8 cellular contexts compared by ENCODE assay signal in genomic region chr9:113410207-113411158, GRCh38.
A peak's percentile ranks its signal among the peaks of the same experiment; 100 is the strongest.
DNase-seq lines count a peak whose midpoint lies in the region; ATAC-seq and TF ChIP-seq lines count a peak whose summit lies in the region.

Gene C9orf43 (plus strand): TSS chr9:113410747. CDS start chr9:113413494, 2,747 bp downstream.
Gene POLE3 (minus strand): TSS chr9:113410675. CDS start chr9:113410293, 382 bp downstream.

- peak; percentile 88 for ATAC-seq in effector memory CD8-positive, alpha-beta T cell (replicated peaks)
- peak; percentile 88 for ATAC-seq in memory B cell (ENCODE audit: low read depth)

- peak within 1 kb of the TSS; percentile 98 to 99 for H3K27ac Mint-ChIP-seq in effector memory CD8-positive, alpha-beta T cell
- peak within 1 kb of the TSS; percentile 97 for H3K27ac Mint-ChIP-seq in memory B cell

- H3K4me1 Mint-ChIP-seq in effector memory CD8-positive, alpha-beta T cell (ENCODE audit: low read depth in 2 of 2): peaks cover 23 to 25% of the 10 kb centered on the region in 2 donors
- peaks cover 16% of the 10 kb centered on the region for H3K4me1 Mint-ChIP-seq in memory B cell

- no peak for TF ChIP-seq CTCF in GM20000 (IDR thresholded peaks at IDR 0.05; ENCODE audit: extremely low read depth, missing control alignments)

- H3K9me3 Mint-ChIP-seq in effector memory CD8-positive, alpha-beta T cell: no peaks in the 10 kb centered on the region
- no peaks in the 10 kb centered on the region for H3K9me3 Mint-ChIP-seq in memory B cell

- H3K27me3 Mint-ChIP-seq in effector memory CD8-positive, alpha-beta T cell: no peaks in the 10 kb centered on the region
- H3K27me3 Mint-ChIP-seq in memory B cell: no peaks in the 10 kb centered on the region

- H3K4me3 Mint-ChIP-seq in effector memory CD8-positive, alpha-beta T cell: peak within 1 kb of the TSS; percentile 98
- peak within 1 kb of the TSS; percentile 96 for H3K4me3 Mint-ChIP-seq in memory B cell

- DNase-seq in COLO668 (lab: John Stamatoyannopoulos, UW; ENCODE audit: unreplicated experiment) (peak; percentile 97), GM20000 (ENCODE audit: low spot score) (peak; percentile 89), HS-5 (ENCODE audit: low read depth) (peak; percentile 87), NK-92 (lab: John Stamatoyannopoulos, UW; ENCODE audit: unreplicated experiment) (peak; percentile 48), memory B cell (ENCODE audit: low spot score in 2 of 2) (peak; percentile 92 to 95)
- DNase-seq in activated CD8-positive, alpha-beta memory T cell treated with anti-CD3 and anti-CD28 coated beads for 4 hours (ENCODE audit: low read depth in 2 of 2): peak; percentile 87 to 91
- DNase-seq in effector memory CD8-positive, alpha-beta T cell: peak; percentile 94
- peak; percentile 89 for DNase-seq in stimulated activated CD8-positive, alpha-beta memory T cell treated with anti-CD3 and anti-CD28 coated beads, Interleukin-12 subunit alpha, Interleukin-12 subunit beta, amount 100 ng/mL, for 1 hour (ENCODE audit: low read depth)

- H3K36me3 Mint-ChIP-seq in effector memory CD8-positive, alpha-beta T cell (ENCODE audit: insufficient read depth): peaks cover 47% of the 10 kb centered on the region
- peaks cover 12% of the 10 kb centered on the region for H3K36me3 Mint-ChIP-seq in memory B cell

Comparison
In these comparisons a context has a peak if more than half of its experiments do, and no peak if none do; other contexts are left out.
1. Peak in every context shown above with its lines: DNase-seq and ATAC-seq.